Comparison of ENCODE assay signal across 17 cellular contexts in genomic region chr19:54764219-54764618, GRCh38. TPM values are rescaled to one million over a fixed set of nuclear protein-coding genes. Genes with fewer than 3 reads are reported as not detected.
"Had no signal": no experiment of that assay in that cellular context is flagged by ENCODE, and none has a peak within 500 bp of the region (broad histone marks: within the 10 kb centered on the region; RNA-seq: fewer than 3 reads in every experiment).

No MANE protein-coding gene starts in this region.

RNA-seq across cellular contexts. Expression of gene KIR2DL1, which starts 5.4 kb away (rescaled TPM):
- total RNA-seq: bronchial epithelial cell; endodermal cell; esophagus muscularis mucosa; foreskin keratinocyte; left colon; naive thymus-derived CD8-positive, alpha-beta T cell; neural crest cell; occipital lobe; psoas muscle; sigmoid colon; vagina had no signal
- polyA plus RNA-seq: adipose tissue, foreskin keratinocyte, heart left ventricle had no signal

RNA-seq across cellular contexts. Expression of gene KIR2DL3, which starts 25.9 kb away (rescaled TPM):
- total RNA-seq: bronchial epithelial cell, endodermal cell, esophagus muscularis mucosa, foreskin keratinocyte, left colon, liver, neural crest cell, occipital lobe, psoas muscle, sigmoid colon, vagina had no signal
- polyA plus RNA-seq: foreskin keratinocyte, heart left ventricle, psoas muscle, small intestine had no signal

RNA-seq across cellular contexts. Expression of gene KIR2DL4, which starts 39.2 kb away (rescaled TPM):
- total RNA-seq: bronchial epithelial cell; endodermal cell; esophagus muscularis mucosa; foreskin keratinocyte; naive thymus-derived CD8-positive, alpha-beta T cell; neural crest cell; occipital lobe; psoas muscle; sigmoid colon; vagina had no signal
- polyA plus RNA-seq: adipose tissue, foreskin keratinocyte had no signal

RNA-seq across cellular contexts. Expression of gene KIR3DL3, which starts 40.0 kb away (rescaled TPM):
- total RNA-seq: bronchial epithelial cell; endodermal cell; esophagus muscularis mucosa; foreskin keratinocyte; heart left ventricle; kidney; left colon; naive thymus-derived CD8-positive, alpha-beta T cell; neural crest cell; occipital lobe; psoas muscle; sigmoid colon; vagina had no signal
- polyA plus RNA-seq: adipose tissue; foreskin keratinocyte; heart left ventricle; immature natural killer cell; liver; naive thymus-derived CD8-positive, alpha-beta T cell; psoas muscle; small intestine had no signal

RNA-seq across cellular contexts. Expression of gene KIR3DL1, which starts 52.0 kb away (rescaled TPM):
- total RNA-seq: bronchial epithelial cell, endodermal cell, esophagus muscularis mucosa, foreskin keratinocyte, left colon, neural crest cell, occipital lobe, psoas muscle, sigmoid colon, vagina had no signal
- polyA plus RNA-seq: adipose tissue, foreskin keratinocyte, heart left ventricle, small intestine had no signal
